Comparison of ENCODE assay signal across 8 cellular contexts in genomic region chr10:97234403-97234802, GRCh38. TPM values are rescaled to one million over a fixed set of nuclear protein-coding genes. Genes with fewer than 3 reads are reported as not detected.
DNase-seq lines count a peak whose midpoint lies in the region; ATAC-seq, FAIRE-seq and TF ChIP-seq lines count a peak whose summit lies in the region.

No MANE protein-coding gene starts in this region.

- DNase-seq in NCI-H1417 (lab: John Stamatoyannopoulos, UW), result peak; percentile 1 to 66 (median 55)
- DNase-seq in NCI-H1417 treated with DMSO at 0.1 percent for 48 hours (lab: John Stamatoyannopoulos, UW), result no peak
- DNase-seq in NCI-H146 treated with DMSO at 0.1 percent for 48 hours (lab: John Stamatoyannopoulos, UW; ENCODE audit: unreplicated experiment), result peak; percentile 6
- DNase-seq in activated CD8-positive, alpha-beta T cell treated with anti-CD3 and anti-CD28 coated beads, Interleukin-2, amount 10 ng/mL, durations not matched to agents 7 days and 5 days, result no peak
- no peak for DNase-seq in kidney
- DNase-seq in stimulated activated CD4-positive, alpha-beta T cell treated with anti-CD3 and anti-CD28 coated beads, Interleukin-4, amount 100 ng/mL, for 1 hour, result no peak
- no peak for DNase-seq in UCSD-AML1 (lab: John Stamatoyannopoulos, UW; ENCODE audit: unreplicated experiment)
- DNase-seq in NCI-H1436 treated with DMSO at 0.1 percent for 48 hours (lab: John Stamatoyannopoulos, UW), result no peak

- H3K9me3 Mint-ChIP-seq in activated CD8-positive, alpha-beta T cell treated with anti-CD3 and anti-CD28 coated beads, Interleukin-2, amount 10 ng/mL, durations not matched to agents 7 days and 5 days (ENCODE audit: insufficient read depth), result no peaks in the 10 kb centered on the region

- no peak overlapping the region for H3K27ac Mint-ChIP-seq in activated CD8-positive, alpha-beta T cell treated with anti-CD3 and anti-CD28 coated beads, Interleukin-2, amount 10 ng/mL, durations not matched to agents 7 days and 5 days

- POLR2A ChIA-PET in activated CD8-positive, alpha-beta T cell treated with anti-CD3 and anti-CD28 coated beads, Interleukin-2, amount 10 ng/mL, durations not matched to agents 7 days and 5 days (lab: Charles Lee), result interaction anchor here (0.8 kb wide), 1 partner anchor 15 kb away, joined by 3 read pairs; no protein-coding TSS in a partner anchor

- no peaks in the 10 kb centered on the region for H3K9me3 ChIP-seq in kidney (ENCODE audit: control insufficient read depth in 1 of 2, low read length in 2 of 2)

- H3K27ac ChIP-seq in kidney (ENCODE audit: low read depth in 2 of 2, low read length in 2 of 2), result no peak overlapping the region

- no peak overlapping the region for H3K4me3 ChIP-seq in kidney (ENCODE audit: low read length in 2 of 2)

- intact Hi-C loops in kidney (cut with DNase I), result no loop called here

- peaks cover 38% of the 10 kb centered on the region for H3K36me3 Mint-ChIP-seq in activated CD8-positive, alpha-beta T cell treated with anti-CD3 and anti-CD28 coated beads, Interleukin-2, amount 10 ng/mL, durations not matched to agents 7 days and 5 days (ENCODE audit: low read depth)

- no peak overlapping the region for H3K9ac ChIP-seq in kidney (ENCODE audit: low read length in 2 of 2)

- FAIRE-seq in kidney (lab: Jason Lieb, UNC), result peak; percentile 82

- CTCF ChIA-PET in activated CD8-positive, alpha-beta T cell treated with anti-CD3 and anti-CD28 coated beads, Interleukin-2, amount 10 ng/mL, durations not matched to agents 7 days and 5 days (lab: Charles Lee), result interaction anchor here (0.7 to 3.8 kb wide), 10 partner anchors 8 to 205 kb away, joined by 3 to 27 read pairs (median 8); no protein-coding TSS in a partner anchor

- H3K36me3 ChIP-seq in kidney (ENCODE audit: control insufficient read depth in 1 of 2, insufficient read depth in 2 of 2, low read length in 2 of 2), result no peaks in the 10 kb centered on the region

- H3K4me1 Mint-ChIP-seq in activated CD8-positive, alpha-beta T cell treated with anti-CD3 and anti-CD28 coated beads, Interleukin-2, amount 10 ng/mL, durations not matched to agents 7 days and 5 days (ENCODE audit: low read depth), result peaks cover 3% of the 10 kb centered on the region

- ATAC-seq in activated CD8-positive, alpha-beta T cell treated with anti-CD3 and anti-CD28 coated beads, Interleukin-2, amount 10 ng/mL, durations not matched to agents 7 days and 5 days, result peak; percentile 33

- no peak overlapping the region for H3K4me3 Mint-ChIP-seq in activated CD8-positive, alpha-beta T cell treated with anti-CD3 and anti-CD28 coated beads, Interleukin-2, amount 10 ng/mL, durations not matched to agents 7 days and 5 days

- no peaks in the 10 kb centered on the region for H3K27me3 Mint-ChIP-seq in activated CD8-positive, alpha-beta T cell treated with anti-CD3 and anti-CD28 coated beads, Interleukin-2, amount 10 ng/mL, durations not matched to agents 7 days and 5 days (ENCODE audit: low read depth)

- peak; percentile 58 for TF ChIP-seq CTCF in kidney (IDR thresholded peaks at IDR 0.05; ENCODE audit: borderline replicate concordance, extremely low read depth, insufficient read depth)

- H3K4me1 ChIP-seq in kidney (ENCODE audit: control insufficient read depth in 1 of 2, insufficient read depth in 1 of 2, low read depth in 1 of 2, low read length in 2 of 2), result no peaks in the 10 kb centered on the region

RNA-seq across cellular contexts. Expression of gene SLIT1, which starts 48.6 kb away (rescaled TPM):
- under 1 TPM; 0.70 to 0.71 TPM for total RNA-seq in activated CD8-positive, alpha-beta T cell treated with anti-CD3 and anti-CD28 coated beads, Interleukin-2, amount 10 ng/mL, durations not matched to agents 7 days and 5 days
- total RNA-seq in kidney, result 0.35 TPM
- polyA plus RNA-seq in kidney (ENCODE audit: insufficient read depth, low read depth, low replicate concordance), result 0.06 TPM

RNA-seq across cellular contexts. Expression of gene ARHGAP19, which starts 58.0 kb away (rescaled TPM):
- 10 to 100 TPM; 42.6 to 51.2 TPM for total RNA-seq in activated CD8-positive, alpha-beta T cell treated with anti-CD3 and anti-CD28 coated beads, Interleukin-2, amount 10 ng/mL, durations not matched to agents 7 days and 5 days
- total RNA-seq in kidney, result 10.6 TPM
- 5.3 TPM for polyA plus RNA-seq in kidney (ENCODE audit: insufficient read depth, low read depth, low replicate concordance)

Comparison
In these comparisons a context has a peak if more than half of its experiments do, and no peak if none do; other contexts are left out.
1. DNase-seq: peak in NCI-H1417 (3 of 3) and NCI-H146 treated with DMSO at 0.1 percent for 48 hours (single experiment); none in NCI-H1417 treated with DMSO at 0.1 percent for 48 hours (single experiment), activated CD8-positive, alpha-beta T cell treated with anti-CD3 and anti-CD28 coated beads, Interleukin-2, amount 10 ng/mL, durations not matched to agents 7 days and 5 days (single experiment), kidney (single experiment), stimulated activated CD4-positive, alpha-beta T cell treated with anti-CD3 and anti-CD28 coated beads, Interleukin-4, amount 100 ng/mL, for 1 hour (single experiment), UCSD-AML1 (single experiment) and NCI-H1436 treated with DMSO at 0.1 percent for 48 hours (single experiment).